Comparison of ENCODE assay signal across 8 cellular contexts in the genomic region with DNA sequence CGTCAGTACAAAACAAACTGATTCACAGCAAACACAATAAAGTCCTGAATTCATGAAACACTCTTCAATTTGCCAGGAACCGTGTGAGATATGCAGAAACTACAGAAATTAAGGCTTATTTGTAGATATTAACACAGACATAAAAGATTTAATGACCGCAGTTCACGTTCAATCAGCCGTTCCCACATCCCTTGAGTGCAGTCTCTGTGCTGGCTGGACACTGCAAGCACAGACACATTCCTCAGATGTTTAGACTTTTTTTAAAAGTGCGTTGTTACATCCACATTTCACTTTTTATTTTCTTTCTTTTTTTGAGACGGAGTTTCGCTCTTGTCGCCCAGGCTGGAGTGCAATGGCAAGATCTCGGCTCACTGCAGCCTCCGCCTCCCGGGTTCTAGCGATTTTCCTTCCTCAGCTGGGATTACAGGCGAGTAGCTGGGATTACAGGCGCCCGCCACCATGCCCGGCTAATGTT. TPM values are rescaled to one million over a fixed set of nuclear protein-coding genes. Genes with fewer than 3 reads are reported as not detected.
DNase-seq lines count a peak whose midpoint lies in the region; ATAC-seq and TF ChIP-seq lines count a peak whose summit lies in the region.

No MANE protein-coding gene starts in this region.

- CTCF ChIA-PET in CD8-positive, alpha-beta T cell (lab: Charles Lee): interaction anchor here (1.3 to 1.5 kb wide), 3 partner anchors 21 to 134 kb away, joined by 3 read pairs; no protein-coding TSS in a partner anchor

- no peak for TF ChIP-seq CTCF in CD8-positive, alpha-beta T cell (IDR thresholded peaks at IDR 0.05)
- TF ChIP-seq CTCF in Loucy (conservative IDR thresholded peaks at IDR 0.05; ENCODE audit: low read length) (no peak), colonic mucosa (IDR thresholded peaks at IDR 0.05) (no peak), vagina (IDR thresholded peaks at IDR 0.05) (no peak)

- no peaks in the 10 kb centered on the region for H3F3A ChIP-seq in Loucy (ENCODE audit: low read depth)

- peaks cover 33% of the 10 kb centered on the region for H3K4me1 ChIP-seq in CD8-positive, alpha-beta T cell (ENCODE audit: insufficient read depth, low read length)
- H3K4me1 ChIP-seq in Loucy (ENCODE audit: insufficient read depth, low read length, poor library complexity, severe bottlenecking): peaks cover 43% of the 10 kb centered on the region
- no peaks in the 10 kb centered on the region for H3K4me1 ChIP-seq in colonic mucosa
- peaks cover 13% of the 10 kb centered on the region for H3K4me1 ChIP-seq in vagina

- H3K9me3 Mint-ChIP-seq in CD8-positive, alpha-beta T cell: no peaks in the 10 kb centered on the region

- H3K27me3 Mint-ChIP-seq in CD8-positive, alpha-beta T cell (ENCODE audit: low read depth): no peaks in the 10 kb centered on the region

- no peaks in the 10 kb centered on the region for H3K9me3 ChIP-seq in CD8-positive, alpha-beta T cell (ENCODE audit: low read length)
- H3K9me3 ChIP-seq in Loucy (ENCODE audit: insufficient read depth, low read depth, low read length) (no peaks in the 10 kb centered on the region), colonic mucosa (no peaks in the 10 kb centered on the region), vagina (no peaks in the 10 kb centered on the region)

- no peak for TF ChIP-seq POLR2A in vagina (IDR thresholded peaks at IDR 0.05)

- no peaks in the 10 kb centered on the region for H3K9me2 ChIP-seq in Loucy (replicated peaks; ENCODE audit: low read depth, low read length)

- ATAC-seq in CD8-positive, alpha-beta T cell: no peak
- ATAC-seq in HG02763 (IDR thresholded peaks at IDR 0.05; ENCODE audit: unreplicated experiment) (no peak), GM19463 (IDR thresholded peaks at IDR 0.05; ENCODE audit: unreplicated experiment) (no peak)

- H3K36me3 ChIP-seq in CD8-positive, alpha-beta T cell (ENCODE audit: insufficient read depth, low read length): no peaks in the 10 kb centered on the region
- H3K36me3 ChIP-seq in Loucy (ENCODE audit: insufficient read depth, low read length) (0 out of 2 replicates have a peak, but pooled peaks cover 3% of the 10 kb centered on the region), colonic mucosa (no peaks in the 10 kb centered on the region), vagina (no peaks in the 10 kb centered on the region)

- H3K27ac Mint-ChIP-seq in CD8-positive, alpha-beta T cell: peak overlapping the region; percentile 93

- intact Hi-C loops in CD8-positive, alpha-beta T cell (cut with DNase I, micrococcal nuclease): loop anchor here (1.0 to 5.0 kb wide), 3 partner anchors 26 to 1058 kb away; partner anchors contain the start of genes GNAQ (in 2 of the 2) and VPS13A (in 2 of the 2)
- intact Hi-C loops in colonic mucosa (cut with DNase I) (no loop called here), vagina (cut with DNase I) (no loop called here)

- POLR2A ChIA-PET in CD8-positive, alpha-beta T cell (lab: Charles Lee): interaction anchor here (0.7 to 1.8 kb wide), 3 partner anchors 35 to 68 kb away, joined by 3 to 10 read pairs (median 4); partner anchors contain the start of gene PSAT1

- H3K79me2 ChIP-seq in Loucy (ENCODE audit: insufficient read depth, low read length): peaks cover 50% of the 10 kb centered on the region

- H3K4me2 ChIP-seq in Loucy (ENCODE audit: low read depth, low read length, poor library complexity, severe bottlenecking): peak overlapping the region; percentile 77

- H3K36me3 Mint-ChIP-seq in CD8-positive, alpha-beta T cell: peaks cover 18% of the 10 kb centered on the region

- H4K20me1 ChIP-seq in Loucy (ENCODE audit: insufficient read depth, low read length, poor library complexity, severe bottlenecking): peaks cover 3% of the 10 kb centered on the region

- peak overlapping the region; percentile 89 for H2AFZ ChIP-seq in Loucy (ENCODE audit: low read length)

- H3K4me3 ChIP-seq in CD8-positive, alpha-beta T cell (ENCODE audit: low read depth, low read length): peak overlapping the region; percentile 91
- H3K4me3 ChIP-seq in Loucy (ENCODE audit: low read length, poor library complexity, severe bottlenecking) (peak overlapping the region; percentile 72), colonic mucosa (peak overlapping the region; percentile 86), vagina (peak overlapping the region; percentile 79 to 87)

- DNase-seq in CD8-positive, alpha-beta T cell: no peak
- DNase-seq in colonic mucosa (no peak), lung microvascular endothelial cell (ENCODE audit: low read depth in 2 of 2) (peak; percentile 20 to 35), vagina (ENCODE audit: extremely low spot score in 2 of 2) (no peak)
- no peak for DNase-seq in stimulated activated CD4-positive, alpha-beta T cell treated with anti-CD3 and anti-CD28 coated beads, Interleukin-4, amount 100 ng/mL, for 1 hour

- H3K4me1 Mint-ChIP-seq in CD8-positive, alpha-beta T cell (ENCODE audit: low read depth): peaks cover 35% of the 10 kb centered on the region

- no peaks in the 10 kb centered on the region for H3K27me3 ChIP-seq in CD8-positive, alpha-beta T cell (ENCODE audit: insufficient read depth, low read length)
- H3K27me3 ChIP-seq in Loucy (ENCODE audit: insufficient read depth, low read length, poor library complexity, severe bottlenecking) (no peaks in the 10 kb centered on the region), colonic mucosa (no peaks in the 10 kb centered on the region), vagina (no peaks in the 10 kb centered on the region)

- no peak overlapping the region for H3K4me3 Mint-ChIP-seq in CD8-positive, alpha-beta T cell

- H3K9ac ChIP-seq in Loucy (ENCODE audit: low read depth, low read length, poor library complexity, severe bottlenecking): peak overlapping the region; percentile 75
- H3K9ac ChIP-seq in colonic mucosa (ENCODE audit: low read depth in 2 of 2, low read length in 2 of 2): peak overlapping the region; percentile 67 to 90

- H3K27ac ChIP-seq in CD8-positive, alpha-beta T cell (ENCODE audit: low read depth, low read length): peak overlapping the region; percentile 83
- H3K27ac ChIP-seq in colonic mucosa (peak overlapping the region; percentile 77), vagina (peak overlapping the region; percentile 71)

RNA-seq across cellular contexts. Expression of gene CEP78, which starts 0.5 kb away (rescaled TPM):
- 10 to 100 TPM; 17.7 to 18.5 TPM for total RNA-seq in CD8-positive, alpha-beta T cell
- total RNA-seq in colonic mucosa (10 to 100 TPM; 10.6 to 42.5 TPM), lung microvascular endothelial cell (8.7 TPM in 2 replicates), vagina (9.3 TPM)

Comparison
In these comparisons a context has a peak if more than half of its experiments do, and no peak if none do; other contexts are left out.
1. DNase-seq: peak in lung microvascular endothelial cell (2 of 2); none in CD8-positive, alpha-beta T cell (0 of 7), colonic mucosa (single experiment), vagina (0 of 2) and stimulated activated CD4-positive, alpha-beta T cell treated with anti-CD3 and anti-CD28 coated beads, Interleukin-4, amount 100 ng/mL, for 1 hour (single experiment).
2. intact Hi-C loops: an anchor here in CD8-positive, alpha-beta T cell (1.0 to 5.0 kb wide); none called in colonic mucosa and vagina.
3. Peak in every context shown above with its lines, with median percentiles within 50 percentile points of each other: H3K27ac ChIP-seq and H3K4me3 ChIP-seq.